In genomic region chr13:77299587-77299986, GRCh38 we compare ENCODE assay signal across 1 cellular context.
TF ChIP-seq lines count a peak whose summit lies in the region.

No MANE protein-coding gene starts in this region.

TF ChIP-seq in endothelial cell of umbilical vein, 7 proteins besides CTCF, POLR2A, EP300 and RAD21:
- TF ChIP-seq JUN (IDR thresholded peaks at IDR 0.05; ENCODE audit: borderline replicate concordance, insufficient read depth, insufficient read length, low read depth) (no peak), GATA2 (IDR thresholded peaks at IDR 0.05; ENCODE audit: insufficient read depth, insufficient read length, low read depth, low read length) (no peak), MAX (IDR thresholded peaks at IDR 0.05; ENCODE audit: insufficient read depth, insufficient read length) (no peak), FOS (IDR thresholded peaks at IDR 0.05; ENCODE audit: borderline replicate concordance, insufficient read depth, low read length) (no peak), MYC (IDR thresholded peaks at IDR 0.05; ENCODE audit: low read depth, low read length) (no peak), POLR2AphosphoS5 (IDR thresholded peaks at IDR 0.05; ENCODE audit: insufficient read depth, low read depth, low read length) (no peak), EZH2 (IDR thresholded peaks at IDR 0.05; ENCODE audit: borderline replicate concordance, low read depth, low read length, severe bottlenecking) (no peak)
